Comparison of ENCODE assay signal across 9 cellular contexts in the genomic region with DNA sequence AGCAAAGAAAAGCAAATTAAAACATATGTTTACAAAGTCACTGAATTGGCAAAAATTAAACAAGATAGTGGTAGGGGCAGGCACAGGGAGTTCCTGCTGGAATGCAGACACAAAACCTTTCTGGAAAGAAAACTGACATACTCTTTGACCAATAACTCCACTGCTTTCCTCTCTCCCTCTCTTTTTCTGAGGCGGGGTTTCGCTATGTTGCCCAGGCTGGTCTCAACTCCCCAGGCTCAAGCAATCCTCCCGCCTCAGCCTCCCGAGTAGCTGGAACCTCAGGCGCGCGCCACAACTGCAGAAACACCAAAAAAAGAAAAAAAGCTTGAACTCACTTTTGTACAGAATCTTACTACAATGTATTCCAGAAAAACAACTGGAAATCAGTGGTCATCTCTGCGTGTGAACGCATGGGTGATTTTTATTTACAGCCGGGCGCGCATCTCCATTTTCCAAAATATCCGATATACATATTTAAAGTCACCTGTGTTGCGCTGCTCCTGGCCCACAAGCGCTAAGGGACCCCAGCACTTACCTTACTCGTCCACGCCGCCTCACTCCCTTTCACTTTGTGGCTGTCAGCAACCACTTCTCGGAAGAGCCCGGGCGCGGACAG. TPM values are rescaled to one million over a fixed set of nuclear protein-coding genes. Genes with fewer than 3 reads are reported as not detected.
A peak's percentile ranks its signal among the peaks of the same experiment; 100 is the strongest.
DNase-seq lines count a peak whose midpoint lies in the region; ATAC-seq and TF ChIP-seq lines count a peak whose summit lies in the region.
"Had no signal": no experiment of that assay in that cellular context is flagged by ENCODE, and none has a peak within 500 bp of the region (broad histone marks: within the 10 kb centered on the region; RNA-seq: fewer than 3 reads in every experiment).

No MANE protein-coding gene starts in this region.

- 0 out of 2 replicates have a peak overlapping the region, but pooled peaks have one; percentile 18 for H2AK5ac ChIP-seq in IMR-90 (ENCODE audit: low read depth, low read length)

- no peaks in the 10 kb centered on the region for H3K9me3 ChIP-seq in IMR-90 (ENCODE audit: control insufficient read depth, insufficient read depth, low read length)
- no peaks in the 10 kb centered on the region for H3K9me3 ChIP-seq in heart left ventricle
- H3K9me3 ChIP-seq in prostate gland: no peaks in the 10 kb centered on the region

- H3K9me1 ChIP-seq in IMR-90 (ENCODE audit: insufficient read depth, low read length): peaks cover 5% of the 10 kb centered on the region; the same call in 1 of the 2 replicates

- WGBS in IMR-90 (ENCODE audit: extremely low coverage in 2 of 2, insufficient read length in 1 of 2), 2 experiments: no CpG with 5 or more reads among the region's 22 CpGs
- WGBS in heart left ventricle, 4 donors: 1 to 3% (median 1%) methylated on average over 18 to 22 of the region's 22 CpGs
- under 1% methylated on average over 22 of the region's 22 CpGs for WGBS in prostate gland

- H3K14ac ChIP-seq in IMR-90 (replicated peaks; ENCODE audit: low read depth, low read length): 0 out of 2 replicates have a peak overlapping the region, but pooled peaks have one; percentile 36

- peak overlapping the region; percentile 81 for H3K9ac ChIP-seq in IMR-90 (ENCODE audit: low read depth, low read length)

- BruUV-seq in IMR-90 (replicated peaks; lab: Mats Ljungman, UMichigan): no TSS peak

- no peak overlapping the region; the same call in 1 of the 2 replicates for H3K18ac ChIP-seq in IMR-90 (ENCODE audit: low read depth, low read length)

- peaks cover 12 to 55% of the 10 kb centered on the region in 2 experiments for H3K79me1 ChIP-seq in IMR-90 (ENCODE audit: low read depth in 1 of 2, low read length in 2 of 2)

- H4K5ac ChIP-seq in IMR-90 (ENCODE audit: low read depth, low read length): no peak overlapping the region

- TF ChIP-seq RAD21 in IMR-90 (IDR thresholded peaks at IDR 0.05; ENCODE audit: low read length): no peak

- H4K91ac ChIP-seq in IMR-90 (ENCODE audit: insufficient read depth, low read depth, low read length): peak overlapping the region; percentile 41; the same call in 1 of the 2 replicates

- H4K20me1 ChIP-seq in IMR-90 (ENCODE audit: insufficient read depth, low read length): no peaks in the 10 kb centered on the region; the same call in 1 of the 2 replicates

- H3K27me3 ChIP-seq in IMR-90 (ENCODE audit: control insufficient read depth, insufficient read depth, low read length) (no peaks in the 10 kb centered on the region), heart left ventricle (no peaks in the 10 kb centered on the region), prostate gland (replicated peaks; ENCODE audit: insufficient read depth) (no peaks in the 10 kb centered on the region)

- CTCF ChIA-PET in IMR-90 (lab: Yijun Ruan, JAX): interaction anchor here (0.9 to 1.6 kb wide), 3 partner anchors 9 to 28 kb away, joined by 3 to 8 read pairs (median 3); no protein-coding TSS in a partner anchor

- peak overlapping the region; percentile 91 for H2AFZ ChIP-seq in IMR-90 (replicated peaks; ENCODE audit: low read length, poor library complexity)

- H3K36me3 ChIP-seq in IMR-90 (ENCODE audit: control insufficient read depth, insufficient read depth, low read length): peaks cover 25% of the 10 kb centered on the region
- H3K36me3 ChIP-seq in heart left ventricle: peaks cover 0 to 52% (median 43%) of the 10 kb centered on the region in 9 donors
- H3K36me3 ChIP-seq in prostate gland: no peaks in the 10 kb centered on the region

- H3K4me3 ChIP-seq in IMR-90 (ENCODE audit: insufficient read depth, low read depth, low read length): peak overlapping the region; percentile 80
- H3K4me3 ChIP-seq in heart left ventricle: peak overlapping the region; percentile 61 to 97 (median 86)
- H3K4me3 ChIP-seq in prostate gland: peak overlapping the region; percentile 76 to 78

- 0 out of 2 replicates have a peak, but pooled peaks cover 2% of the 10 kb centered on the region for H3K4me1 ChIP-seq in IMR-90 (ENCODE audit: control insufficient read depth, insufficient read depth, low read length)
- peaks cover 5 to 35% (median 28%) of the 10 kb centered on the region in 12 donors for H3K4me1 ChIP-seq in heart left ventricle
- peaks cover 8% of the 10 kb centered on the region for H3K4me1 ChIP-seq in prostate gland (replicated peaks)

- peak overlapping the region; percentile 98 to 99 for H3K27ac Mint-ChIP-seq in activated naive CD4-positive, alpha-beta T cell treated with anti-CD3 and anti-CD28 coated beads, Interleukin-2, amount 50 U/mL, for 72 hours

- H3K4me2 ChIP-seq in IMR-90 (ENCODE audit: low read depth, low read length): peak overlapping the region; percentile 94

- no peak for TF ChIP-seq POLR2A in IMR-90 (IDR thresholded peaks at IDR 0.05; ENCODE audit: low read depth, low read length)
- TF ChIP-seq POLR2A in heart left ventricle (IDR thresholded peaks at IDR 0.05): no peak
- no peak for TF ChIP-seq POLR2A in prostate gland (IDR thresholded peaks at IDR 0.05)

- in situ Hi-C loops in IMR-90 (cut with MboI; ENCODE audit: low sequenced_read_pairs): no loop called here

- intact Hi-C loops in IMR-90 (cut with micrococcal nuclease): loop anchor here (10.0 kb wide), 1 partner anchor 58 kb away; no protein-coding TSS in a partner anchor
- intact Hi-C loops in heart left ventricle (cut with DNase I): loop anchor here in 4 of 10 donors (1.0 to 10.0 kb wide), 6 partner anchors 18 to 198 kb away; a partner anchor contains a TSS
- intact Hi-C loops in prostate gland (cut with DNase I): loop anchor here (10.0 kb wide), 1 partner anchor 288 kb away; a partner anchor contains a TSS

- H3K23ac ChIP-seq in IMR-90 (ENCODE audit: low read depth, low read length): peak overlapping the region; percentile 25; the same call in 1 of the 2 replicates

- POLR2A ChIA-PET in IMR-90 (lab: Charles Lee; ENCODE audit: unreplicated experiment): interaction anchor here (0.5 to 0.6 kb wide), 2 partner anchors 962 to 1325 kb away, joined by 5 to 6 read pairs; no protein-coding TSS in a partner anchor

- peak overlapping the region; percentile 53 for H2BK5ac ChIP-seq in IMR-90 (ENCODE audit: low read depth, low read length, poor library complexity, severe bottlenecking)

- H3K56ac ChIP-seq in IMR-90 (ENCODE audit: extremely low read depth, insufficient read depth, low read length): peak overlapping the region; percentile 27; the same call in 1 of the 2 replicates

- H4K8ac ChIP-seq in IMR-90 (ENCODE audit: low read depth in 2 of 2, low read length in 2 of 2): peak overlapping the region in 1 of 2 experiments; percentile 70; a peak in 2 of 4 replicates

- no peak overlapping the region for H2BK20ac ChIP-seq in IMR-90 (ENCODE audit: low read depth, low read length)

- peaks cover 35 to 39% of the 10 kb centered on the region in 2 donors for H3K36me3 Mint-ChIP-seq in activated naive CD4-positive, alpha-beta T cell treated with anti-CD3 and anti-CD28 coated beads, Interleukin-2, amount 50 U/mL, for 72 hours

- 0 out of 2 replicates have a peak overlapping the region, but pooled peaks have one; percentile 9 for H2BK120ac ChIP-seq in IMR-90 (ENCODE audit: low read depth, low read length)

- no peak overlapping the region for H2BK15ac ChIP-seq in IMR-90 (ENCODE audit: low read depth, low read length)

- H3K4ac ChIP-seq in IMR-90 (ENCODE audit: low read depth, low read length): peak overlapping the region; percentile 65

- TF ChIP-seq CTCF in IMR-90 (conservative IDR thresholded peaks at IDR 0.05; ENCODE audit: low read depth, low read length) (no peak), heart left ventricle (IDR thresholded peaks at IDR 0.05) (no peak), prostate gland (IDR thresholded peaks at IDR 0.05) (no peak)

- dilution Hi-C loops in IMR-90 (cut with HindIII; ENCODE audit: low sequenced_read_pairs, unreplicated experiment): no loop called here

- ATAC-seq in IMR-90 (ENCODE audit: low read depth) (peak; percentile 30), heart left ventricle (peak; percentile 23 to 53 (median 32)), GM18909 (IDR thresholded peaks at IDR 0.05; ENCODE audit: poor library complexity, unreplicated experiment) (no peak), GM19395 (IDR thresholded peaks at IDR 0.05; ENCODE audit: unreplicated experiment) (no peak)
- ATAC-seq in activated naive CD4-positive, alpha-beta T cell treated with anti-CD3 and anti-CD28 coated beads, Interleukin-2, amount 50 U/mL, for 72 hours: no peak

- H2AK9ac ChIP-seq in IMR-90 (replicated peaks; ENCODE audit: low read depth, low read length, poor library complexity): peak overlapping the region; percentile 47

- DNase-seq in DMS114 treated with DMSO at 0.1 percent for 48 hours (lab: John Stamatoyannopoulos, UW; ENCODE audit: unreplicated experiment) (peak; percentile 63), IMR-90 (peak; percentile 68), heart left ventricle (no peak), prostate gland (ENCODE audit: low spot score) (no peak), NCI-H1048 (lab: John Stamatoyannopoulos, UW) (no peak)
- no peak for DNase-seq in activated naive CD4-positive, alpha-beta T cell treated with anti-CD3 and anti-CD28 coated beads, Interleukin-2, amount 50 U/mL, for 72 hours (ENCODE audit: low spot score in 2 of 2)

- H3K27ac ChIP-seq in IMR-90 (ENCODE audit: insufficient read depth, low read length) (peak overlapping the region; percentile 71), heart left ventricle (peak overlapping the region; percentile 33 to 96 (median 90)), prostate gland (peak overlapping the region; percentile 78 to 83)

- no peaks in the 10 kb centered on the region for H3K9me3 Mint-ChIP-seq in activated naive CD4-positive, alpha-beta T cell treated with anti-CD3 and anti-CD28 coated beads, Interleukin-2, amount 50 U/mL, for 72 hours

RNA-seq across cellular contexts. Expression of a gene that starts 0.5 kb away (rescaled TPM):
- 5.4 and 6.1 TPM in 2 replicates for total RNA-seq in IMR-90 (2012; rRNA removed)
- polyA plus RNA-seq in IMR-90 (2012; rRNA removed): 7.4 and 8.6 TPM in 2 replicates
- polyA plus RNA-seq in IMR-90 (2012; cell fraction: cytosol; rRNA removed): 2.9 and 3.6 TPM in 2 replicates
- polyA plus RNA-seq in IMR-90 (2012; cell fraction: nucleus; rRNA removed; ENCODE audit: low replicate concordance): 2.7 and 7.2 TPM in 2 replicates
- total RNA-seq in activated naive CD4-positive, alpha-beta T cell treated with anti-CD3 and anti-CD28 coated beads, Interleukin-2, amount 50 U/mL, for 72 hours: 10 to 100 TPM; 18.0 to 25.5 TPM
- total RNA-seq in heart left ventricle: 10 to 100 TPM in 1 of 9 donors, 1 to 10 TPM in 8; 4.6 to 10.5 (median 7.0) TPM
- polyA plus RNA-seq in heart left ventricle: 10 to 100 TPM in 1 of 2 donors, 1 to 10 TPM in 1; 5.4 to 13.5 TPM
- 10 to 100 TPM; 14.1 to 36.2 TPM for total RNA-seq in prostate gland

RNA-seq across cellular contexts. Expression of a gene that starts 0.7 kb away (rescaled TPM):
- total RNA-seq in IMR-90 (2012; rRNA removed): 49.6 and 61.9 TPM in 2 replicates
- polyA plus RNA-seq in IMR-90 (2012; rRNA removed): 43.0 and 45.4 TPM in 2 replicates
- 21.9 and 32.9 TPM in 2 replicates for polyA plus RNA-seq in IMR-90 (2012; cell fraction: cytosol; rRNA removed)
- polyA plus RNA-seq in IMR-90 (2012; cell fraction: nucleus; rRNA removed; ENCODE audit: low replicate concordance): 142 and 187 TPM in 2 replicates
- 100 to 1,000 TPM in 1 of 2 donors, 10 to 100 TPM in 1; 81.2 to 119 TPM for total RNA-seq in activated naive CD4-positive, alpha-beta T cell treated with anti-CD3 and anti-CD28 coated beads, Interleukin-2, amount 50 U/mL, for 72 hours
- 10 to 100 TPM; 30.6 to 66.5 (median 41.4) TPM for total RNA-seq in heart left ventricle
- 10 to 100 TPM; 32.2 to 52.3 TPM for polyA plus RNA-seq in heart left ventricle
- total RNA-seq in prostate gland: 10 to 100 TPM; 61.9 to 63.9 TPM

RNA-seq across cellular contexts. Expression of a gene that starts 29.9 kb away (rescaled TPM):
- total RNA-seq in IMR-90 (2012; rRNA removed) (not detected in 2 replicates), heart left ventricle (100 to 1,000 TPM in 4 of 9 donors, 10 to 100 TPM in 5; 31.4 to 210 (median 54.7) TPM), prostate gland (1 to 10 TPM in 1 of 2 donors, not detected in 1; 5.3 TPM)
- polyA plus RNA-seq in IMR-90 (2012; rRNA removed) (not detected in 2 replicates), heart left ventricle (100 to 1,000 TPM in 1 of 2 donors, 10 to 100 TPM in 1; 20.5 to 148 TPM)
- polyA plus RNA-seq in IMR-90 (2012; cell fraction: cytosol; rRNA removed): not detected in 2 replicates
- 0.05 TPM in 1 of 2 replicates, not detected in the other for polyA plus RNA-seq in IMR-90 (2012; cell fraction: nucleus; rRNA removed; ENCODE audit: low replicate concordance)
- total RNA-seq in activated naive CD4-positive, alpha-beta T cell treated with anti-CD3 and anti-CD28 coated beads, Interleukin-2, amount 50 U/mL, for 72 hours: not detected
- total RNA-seq: activated CD8-positive, alpha-beta memory T cell treated with anti-CD3 and anti-CD28 coated beads for 36 hours had no signal

RNA-seq across cellular contexts. Expression of a gene that starts 38.6 kb away (rescaled TPM):
- not detected in 2 replicates for total RNA-seq in IMR-90 (2012; rRNA removed)
- not detected in 2 replicates for polyA plus RNA-seq in IMR-90 (2012; rRNA removed)
- polyA plus RNA-seq in IMR-90 (2012; cell fraction: cytosol; rRNA removed): not detected in 2 replicates
- polyA plus RNA-seq in IMR-90 (2012; cell fraction: nucleus; rRNA removed; ENCODE audit: low replicate concordance): not detected in 2 replicates
- not detected for total RNA-seq in activated naive CD4-positive, alpha-beta T cell treated with anti-CD3 and anti-CD28 coated beads, Interleukin-2, amount 50 U/mL, for 72 hours
- total RNA-seq in heart left ventricle: 100 to 1,000 TPM in 1 of 9 donors, 10 to 100 TPM in 1, 1 to 10 TPM in 6, under 1 TPM in 1; 0.42 to 314 (median 3.6) TPM
- polyA plus RNA-seq in heart left ventricle: 1 to 10 TPM; 2.7 to 4.3 TPM
- total RNA-seq in prostate gland: 1 to 10 TPM; 2.5 to 3.1 TPM
- total RNA-seq: activated CD8-positive, alpha-beta memory T cell treated with anti-CD3 and anti-CD28 coated beads for 36 hours had no signal

Comparison
In these comparisons a context has a peak if more than half of its experiments do, and no peak if none do; other contexts are left out.
1. DNase-seq: peak in DMS114 treated with DMSO at 0.1 percent for 48 hours (single experiment) and IMR-90 (single experiment); none in activated naive CD4-positive, alpha-beta T cell treated with anti-CD3 and anti-CD28 coated beads, Interleukin-2, amount 50 U/mL, for 72 hours (0 of 2), heart left ventricle (0 of 5), prostate gland (single experiment) and NCI-H1048 (single experiment).
2. ATAC-seq: peak in IMR-90 (single experiment) and heart left ventricle (4 of 4); none in activated naive CD4-positive, alpha-beta T cell treated with anti-CD3 and anti-CD28 coated beads, Interleukin-2, amount 50 U/mL, for 72 hours (0 of 2), GM18909 (single experiment) and GM19395 (single experiment).
3. RNA of a gene that starts 29.9 kb away (total RNA-seq): 31.4 to 210 TPM in heart left ventricle; 5.3 TPM in prostate gland, not detected in IMR-90 and not detected in activated naive CD4-positive, alpha-beta T cell treated with anti-CD3 and anti-CD28 coated beads, Interleukin-2, amount 50 U/mL, for 72 hours; every median in the first group is over 4 times any median in the second.
4. Peak in every context shown above with its lines, with median percentiles within 50 percentile points of each other: H3K27ac ChIP-seq and H3K4me3 ChIP-seq.